Comparison of ENCODE assay signal across 8 cellular contexts in genomic region chr9:97982191-97982718, GRCh38. TPM values are rescaled to one million over a fixed set of nuclear protein-coding genes. Genes with fewer than 3 reads are reported as not detected.
DNase-seq lines count a peak whose midpoint lies in the region; ATAC-seq, FAIRE-seq and TF ChIP-seq lines count a peak whose summit lies in the region.

No MANE protein-coding gene starts in this region.

- TF ChIP-seq POLR2A in testis (IDR thresholded peaks at IDR 0.05), result no peak

- H3K4me1 Mint-ChIP-seq in activated CD4-positive, alpha-beta T cell treated with anti-CD3 and anti-CD28 coated beads for 36 hours, result peaks cover 42% of the 10 kb centered on the region

- H3K9me3 ChIP-seq in kidney (ENCODE audit: control insufficient read depth in 1 of 2, low read length in 2 of 2), result no peaks in the 10 kb centered on the region
- H3K9me3 ChIP-seq in testis, result no peaks in the 10 kb centered on the region

- FAIRE-seq in kidney (lab: Jason Lieb, UNC), result no peak

- H3K4me3 Mint-ChIP-seq in activated CD4-positive, alpha-beta T cell treated with anti-CD3 and anti-CD28 coated beads for 36 hours, result peak overlapping the region; percentile 78

- H3K9ac ChIP-seq in kidney (ENCODE audit: low read length in 2 of 2), result peak overlapping the region; percentile 68 to 69

- H3K27me3 Mint-ChIP-seq in activated CD4-positive, alpha-beta T cell treated with anti-CD3 and anti-CD28 coated beads for 36 hours, result no peaks in the 10 kb centered on the region

- CTCF ChIA-PET in activated CD4-positive, alpha-beta T cell treated with anti-CD3 and anti-CD28 coated beads for 36 hours (lab: Charles Lee), result interaction anchor here (1.0 to 3.5 kb wide), 9 partner anchors 10 to 74 kb away, joined by 3 to 32 read pairs (median 3); partner anchors contain the start of genes HEMGN and TRMO

- H3K36me3 Mint-ChIP-seq in activated CD4-positive, alpha-beta T cell treated with anti-CD3 and anti-CD28 coated beads for 36 hours (ENCODE audit: low read depth), result peaks cover 16% of the 10 kb centered on the region
- peaks cover 15 to 16% of the 10 kb centered on the region in 2 donors for H3K36me3 Mint-ChIP-seq in activated naive CD4-positive, alpha-beta T cell treated with anti-CD3 and anti-CD28 coated beads, Interleukin-2, amount 50 U/mL, for 72 hours

- DNase-seq in activated CD4-positive, alpha-beta T cell treated with anti-CD3 and anti-CD28 coated beads for 36 hours, result no peak
- DNase-seq in activated CD4-positive, alpha-beta T cell treated with anti-CD3 and anti-CD28 coated beads for 1 hour, result no peak
- DNase-seq in activated naive CD4-positive, alpha-beta T cell treated with anti-CD3 and anti-CD28 coated beads, Interleukin-2, amount 50 U/mL, for 72 hours (ENCODE audit: low spot score in 2 of 2), result no peak
- DNase-seq in kidney, result no peak
- DNase-seq in testis, result no peak
- no peak for DNase-seq in A172 (ENCODE audit: low spot score)

- 22 to 29% methylated on average over 10 to 16 of the region's 16 CpGs for WGBS in testis, 2 donors

- TF ChIP-seq CTCF in kidney (IDR thresholded peaks at IDR 0.05; ENCODE audit: borderline replicate concordance, extremely low read depth, insufficient read depth) (no peak), testis (IDR thresholded peaks at IDR 0.05) (no peak)

- no peaks in the 10 kb centered on the region for H3K36me3 ChIP-seq in kidney (ENCODE audit: control insufficient read depth in 1 of 2, insufficient read depth in 2 of 2, low read length in 2 of 2)
- H3K36me3 ChIP-seq in testis (ENCODE audit: low read depth, missing control alignments), result no peaks in the 10 kb centered on the region

- no peak for ATAC-seq in activated CD4-positive, alpha-beta T cell treated with anti-CD3 and anti-CD28 coated beads for 36 hours
- ATAC-seq in activated naive CD4-positive, alpha-beta T cell treated with anti-CD3 and anti-CD28 coated beads, Interleukin-2, amount 50 U/mL, for 72 hours, result no peak
- ATAC-seq in GM18858 (IDR thresholded peaks at IDR 0.05; ENCODE audit: unreplicated experiment), result no peak
- no peak for ATAC-seq in HG03175 (IDR thresholded peaks at IDR 0.05; ENCODE audit: unreplicated experiment)

- H3K27me3 ChIP-seq in testis, result no peaks in the 10 kb centered on the region

- H3K4me1 ChIP-seq in kidney (ENCODE audit: control insufficient read depth in 1 of 2, insufficient read depth in 1 of 2, low read depth in 1 of 2, low read length in 2 of 2) (peaks cover 3 to 5% of the 10 kb centered on the region in 2 donors), testis (peaks cover 15% of the 10 kb centered on the region)

- peak overlapping the region; percentile 92 for H3K27ac Mint-ChIP-seq in activated CD4-positive, alpha-beta T cell treated with anti-CD3 and anti-CD28 coated beads for 36 hours
- peak overlapping the region; percentile 84 to 89 for H3K27ac Mint-ChIP-seq in activated naive CD4-positive, alpha-beta T cell treated with anti-CD3 and anti-CD28 coated beads, Interleukin-2, amount 50 U/mL, for 72 hours

- POLR2A ChIA-PET in activated CD4-positive, alpha-beta T cell treated with anti-CD3 and anti-CD28 coated beads for 36 hours (lab: Charles Lee), result interaction anchor here (0.9 to 1.0 kb wide), 2 partner anchors 13 to 61 kb away, joined by 3 to 4 read pairs; no protein-coding TSS in a partner anchor

- intact Hi-C loops in activated CD4-positive, alpha-beta T cell treated with anti-CD3 and anti-CD28 coated beads for 36 hours (cut with DNase I, micrococcal nuclease), result loop anchor here (1.0 to 10.0 kb wide), 6 partner anchors 63 to 1925 kb away; partner anchors contain the start of genes STX17 (in 1 of the 2) and XPA (in 1 of the 2)
- intact Hi-C loops in kidney (cut with DNase I), result no loop called here
- intact Hi-C loops in testis (cut with DNase I; ENCODE audit: low total_unique reads), result no loop called here

- H3K27ac ChIP-seq in kidney (ENCODE audit: low read depth in 2 of 2, low read length in 2 of 2), result peak overlapping the region in 1 of 2 donors; percentile 63
- peak overlapping the region; percentile 32 to 99 for H3K27ac ChIP-seq in testis

- peak overlapping the region; percentile 52 to 76 for H3K4me3 ChIP-seq in kidney (ENCODE audit: low read length in 2 of 2)
- H3K4me3 ChIP-seq in testis, result peak overlapping the region; percentile 99

- no peaks in the 10 kb centered on the region for H3K9me3 Mint-ChIP-seq in activated CD4-positive, alpha-beta T cell treated with anti-CD3 and anti-CD28 coated beads for 36 hours (ENCODE audit: low read depth)
- H3K9me3 Mint-ChIP-seq in activated naive CD4-positive, alpha-beta T cell treated with anti-CD3 and anti-CD28 coated beads, Interleukin-2, amount 50 U/mL, for 72 hours, result no peaks in the 10 kb centered on the region

RNA-seq across cellular contexts. Expression of gene ANP32B, which starts 0.9 kb away (rescaled TPM):
- 100 to 1,000 TPM; 367 to 440 TPM for total RNA-seq in activated CD4-positive, alpha-beta T cell treated with anti-CD3 and anti-CD28 coated beads for 36 hours
- total RNA-seq in activated naive CD4-positive, alpha-beta T cell treated with anti-CD3 and anti-CD28 coated beads, Interleukin-2, amount 50 U/mL, for 72 hours, result 100 to 1,000 TPM; 255 to 315 TPM
- total RNA-seq in kidney, result 101 TPM
- 101 TPM for polyA plus RNA-seq in kidney (ENCODE audit: insufficient read depth, low read depth, low replicate concordance)
- total RNA-seq in testis, result 10 to 100 TPM; 33.8 to 54.3 TPM
- 89.6 TPM for polyA plus RNA-seq in testis (ENCODE audit: insufficient read depth, low read depth, low replicate concordance)
- 17.3 and 21.2 TPM in 2 replicates for total RNA-seq in A172 (2014; rRNA removed; shearing (Covaris generic))

RNA-seq across cellular contexts. Expression of gene HEMGN, which starts 44.3 kb away (rescaled TPM):
- total RNA-seq in activated CD4-positive, alpha-beta T cell treated with anti-CD3 and anti-CD28 coated beads for 36 hours, result 1 to 10 TPM; 1.5 to 2.9 TPM
- 1 to 10 TPM; 1.9 to 2.1 TPM for total RNA-seq in activated naive CD4-positive, alpha-beta T cell treated with anti-CD3 and anti-CD28 coated beads, Interleukin-2, amount 50 U/mL, for 72 hours
- total RNA-seq in kidney, result 0.16 TPM
- polyA plus RNA-seq in kidney (ENCODE audit: insufficient read depth, low read depth, low replicate concordance), result not detected
- total RNA-seq in testis, result 10 to 100 TPM; 11.8 to 43.5 TPM
- polyA plus RNA-seq in testis (ENCODE audit: insufficient read depth, low read depth, low replicate concordance), result 22.2 TPM
- 0.14 TPM in 1 of 2 replicates, not detected in the other for total RNA-seq in A172 (2014; rRNA removed; shearing (Covaris generic))

RNA-seq across cellular contexts. Expression of gene TRMO, which starts 60.0 kb away (rescaled TPM):
- 10 to 100 TPM; 13.9 to 20.7 TPM for total RNA-seq in activated CD4-positive, alpha-beta T cell treated with anti-CD3 and anti-CD28 coated beads for 36 hours
- 10 to 100 TPM; 16.3 to 16.9 TPM for total RNA-seq in activated naive CD4-positive, alpha-beta T cell treated with anti-CD3 and anti-CD28 coated beads, Interleukin-2, amount 50 U/mL, for 72 hours
- total RNA-seq in kidney (20.3 TPM), testis (10 to 100 TPM; 33.2 to 40.1 TPM)
- polyA plus RNA-seq in kidney (ENCODE audit: insufficient read depth, low read depth, low replicate concordance) (13.1 TPM), testis (ENCODE audit: insufficient read depth, low read depth, low replicate concordance) (37.3 TPM)
- total RNA-seq in A172 (2014; rRNA removed; shearing (Covaris generic)), result 22.5 and 29.8 TPM in 2 replicates

Comparison
In these comparisons a context has a peak if more than half of its experiments do, and no peak if none do; other contexts are left out.
1. intact Hi-C loops: an anchor here in activated CD4-positive, alpha-beta T cell treated with anti-CD3 and anti-CD28 coated beads for 36 hours (1.0 to 10.0 kb wide); none called in kidney and testis.